Comparison of ENCODE assay signal across 12 cellular contexts in the genomic region with DNA sequence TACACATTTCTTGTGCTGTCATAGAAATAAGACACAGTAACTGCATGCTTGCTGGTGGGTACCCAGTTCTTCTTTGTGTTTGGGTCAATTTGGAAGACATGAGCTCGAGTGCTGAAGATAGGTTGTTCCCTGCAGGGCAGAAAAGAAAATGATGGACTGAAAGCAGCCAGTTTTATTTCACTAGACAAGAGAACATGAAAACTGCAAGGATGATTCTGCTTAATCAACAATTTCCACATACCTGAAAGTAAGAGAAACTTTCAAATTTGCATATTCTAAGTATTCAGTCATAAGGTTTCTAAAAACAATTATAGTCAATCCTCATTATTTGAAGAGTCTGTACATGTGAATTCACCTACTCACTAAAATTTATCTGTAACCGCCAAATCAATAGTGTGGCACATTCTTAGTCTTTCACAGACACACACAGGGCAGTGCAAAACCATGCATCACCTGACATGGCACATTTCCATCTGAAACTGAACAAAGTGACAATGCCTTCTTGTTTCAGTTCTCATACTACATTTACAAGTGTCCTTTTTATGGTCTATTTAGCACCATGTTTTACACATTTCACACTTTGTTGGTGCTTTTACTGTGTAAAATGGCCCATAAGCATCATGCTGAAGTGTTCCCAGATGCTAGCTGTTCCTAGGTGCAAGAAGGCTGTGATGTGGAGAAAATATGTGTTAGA. TPM values are rescaled to one million over a fixed set of nuclear protein-coding genes. Genes with fewer than 3 reads are reported as not detected.
A peak's percentile ranks its signal among the peaks of the same experiment; 100 is the strongest.
DNase-seq lines count a peak whose midpoint lies in the region; ATAC-seq and TF ChIP-seq lines count a peak whose summit lies in the region.
"Had no signal": no experiment of that assay in that cellular context is flagged by ENCODE, and none has a peak within 500 bp of the region (broad histone marks: within the 10 kb centered on the region; RNA-seq: fewer than 3 reads in every experiment).

No MANE protein-coding gene starts in this region.

- H2BK120ac ChIP-seq in mesenchymal stem cell (ENCODE audit: low read depth, low read length) = no peak overlapping the region

- no peak overlapping the region for H3K4me2 ChIP-seq in mesenchymal stem cell (ENCODE audit: low read length, poor library complexity, severe bottlenecking)

- H3K36me3 ChIP-seq in psoas muscle (ENCODE audit: insufficient read depth in 1 of 2, low read depth in 1 of 2) (peaks cover 0 to 7% of the 10 kb centered on the region in 2 donors), mesenchymal stem cell (ENCODE audit: control insufficient read depth in 1 of 2, insufficient read depth in 2 of 2, low read depth in 1 of 2, low read length in 2 of 2) (no peaks in the 10 kb centered on the region)

- TF ChIP-seq CTCF in psoas muscle (IDR thresholded peaks at IDR 0.05) = no peak

- 93 to 96% (median 93%) methylated on average over 2 of the region's 2 CpGs for WGBS in psoas muscle, 3 donors
- WGBS in mesenchymal stem cell = 100% methylated on average over 2 of the region's 2 CpGs

- H3K27me3 ChIP-seq in psoas muscle (ENCODE audit: insufficient read depth in 3 of 3, low read length in 2 of 3) = no peaks in the 10 kb centered on the region
- no peaks in the 10 kb centered on the region for H3K27me3 ChIP-seq in mesenchymal stem cell (ENCODE audit: control insufficient read depth in 1 of 2, insufficient read depth in 1 of 2, low read length in 2 of 2)

- no peak overlapping the region for H2BK5ac ChIP-seq in mesenchymal stem cell (ENCODE audit: low read depth, low read length, poor library complexity, severe bottlenecking)

- no peak overlapping the region for H3K14ac ChIP-seq in mesenchymal stem cell (ENCODE audit: low read length in 2 of 2)

- H3K4me1 ChIP-seq in psoas muscle (no peaks in the 10 kb centered on the region), mesenchymal stem cell (ENCODE audit: control insufficient read depth, insufficient read depth, low read depth, low read length) (no peaks in the 10 kb centered on the region)

- no peak overlapping the region for H3K4ac ChIP-seq in mesenchymal stem cell (ENCODE audit: low read depth in 1 of 2, low read length in 2 of 2)

- intact Hi-C loops in psoas muscle (cut with DNase I) = loop anchor here (5.0 to 10.0 kb wide), 2 partner anchors 312 to 430 kb away; no protein-coding TSS in a partner anchor

- no peak overlapping the region for H3K4me3 ChIP-seq in psoas muscle
- no peak overlapping the region for H3K4me3 ChIP-seq in mesenchymal stem cell (ENCODE audit: insufficient read depth in 1 of 2, low read depth in 1 of 2, low read length in 2 of 2)

- no peak overlapping the region for H2AFZ ChIP-seq in mesenchymal stem cell (ENCODE audit: low read depth, low read length)

- no peaks in the 10 kb centered on the region for H3K9me3 ChIP-seq in psoas muscle
- H3K9me3 ChIP-seq in mesenchymal stem cell (ENCODE audit: control insufficient read depth, low read length) = no peaks in the 10 kb centered on the region

- no peak overlapping the region for H2BK12ac ChIP-seq in mesenchymal stem cell (ENCODE audit: low read length in 2 of 2)

- no peak overlapping the region for H2AK5ac ChIP-seq in mesenchymal stem cell (ENCODE audit: low read length, severe bottlenecking)

- no peak overlapping the region for H3K18ac ChIP-seq in mesenchymal stem cell (ENCODE audit: low read depth in 1 of 2, low read length in 2 of 2)

- no peak overlapping the region for H4K91ac ChIP-seq in mesenchymal stem cell (ENCODE audit: low read length)

- no peak overlapping the region for H3K9ac ChIP-seq in mesenchymal stem cell (ENCODE audit: low read length)

- H3K27ac ChIP-seq in psoas muscle (no peak overlapping the region), mesenchymal stem cell (ENCODE audit: low read length, poor library complexity, severe bottlenecking) (no peak overlapping the region)

- no peak overlapping the region for H4K8ac ChIP-seq in mesenchymal stem cell (ENCODE audit: low read length)

- ATAC-seq in GM18511 (IDR thresholded peaks at IDR 0.05; ENCODE audit: unreplicated experiment) = peak; percentile 92
- ATAC-seq in GM19467 (IDR thresholded peaks at IDR 0.05; ENCODE audit: unreplicated experiment) = peak; percentile 69
- ATAC-seq in HG02973 (IDR thresholded peaks at IDR 0.05; ENCODE audit: unreplicated experiment) = peak; percentile 79
- no peak for ATAC-seq in psoas muscle

- H2BK15ac ChIP-seq in mesenchymal stem cell (ENCODE audit: low read depth, poor library complexity, severe bottlenecking) = no peak overlapping the region

- H3K23ac ChIP-seq in mesenchymal stem cell (ENCODE audit: low read length in 2 of 2) = no peak overlapping the region

- H3K79me1 ChIP-seq in mesenchymal stem cell (replicated peaks; ENCODE audit: low read length, poor library complexity, severe bottlenecking) = peaks cover 17% of the 10 kb centered on the region

- DNase-seq in RPMI8226 (peak; percentile 86), psoas muscle (no peak), mesenchymal stem cell (no peak), dermis blood vessel endothelial cell (no peak), GM03348 (ENCODE audit: low spot score) (no peak)
- DNase-seq: activated CD4-positive, alpha-beta T cell treated with anti-CD3 and anti-CD28 coated beads, Interleukin-2, amount 50 U/mL, for 4 hours; H9; kidney; NCI-H1694 had no signal

RNA-seq across cellular contexts. Expression of gene HOMER1, which starts 56.9 kb away (rescaled TPM):
- 10 to 100 TPM; 32.7 to 52.4 (median 36.2) TPM for total RNA-seq in psoas muscle
- polyA plus RNA-seq in psoas muscle = 10 to 100 TPM in 2 of 3 donors, 1 to 10 TPM in 1; 3.2 to 36.5 (median 11.1) TPM
- 23.2 TPM for polyA plus RNA-seq in mesenchymal stem cell (2013, experiment 1 of 2)
- polyA plus RNA-seq in mesenchymal stem cell (2013, experiment 2 of 2) = 20.9 TPM
- total RNA-seq in dermis blood vessel endothelial cell = 7.1 and 13.4 TPM in 2 replicates

Comparison
In these comparisons a context has a peak if more than half of its experiments do, and no peak if none do; other contexts are left out.
1. ATAC-seq: peak in GM18511 (single experiment), GM19467 (single experiment) and HG02973 (single experiment); none in psoas muscle (0 of 4).